Comparison of ENCODE assay signal across 21 cellular contexts in the genomic region with DNA sequence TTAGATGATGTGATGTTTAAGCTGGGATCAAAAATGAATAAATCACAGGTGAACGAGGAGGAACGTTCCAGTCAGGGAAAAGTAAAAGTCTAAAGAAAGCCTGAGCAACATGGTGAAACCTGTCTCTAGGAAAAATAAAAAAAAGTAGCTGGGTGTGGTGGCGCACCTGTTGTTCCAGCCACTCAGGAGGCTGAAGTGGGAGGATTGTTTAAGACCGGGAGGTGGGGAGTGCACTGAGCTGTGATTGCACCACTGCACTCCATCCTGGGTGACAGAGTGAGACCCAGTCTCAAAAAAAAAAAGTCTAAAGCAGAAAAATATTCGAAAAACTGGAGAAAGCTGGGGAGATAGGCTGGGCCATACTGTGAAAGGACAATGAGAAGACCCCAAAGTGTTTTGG. TPM values are rescaled to one million over a fixed set of nuclear protein-coding genes. Genes with fewer than 3 reads are reported as not detected.
A peak's percentile ranks its signal among the peaks of the same experiment; 100 is the strongest.
DNase-seq lines count a peak whose midpoint lies in the region; ATAC-seq and TF ChIP-seq lines count a peak whose summit lies in the region.
"Had no signal": no experiment of that assay in that cellular context is flagged by ENCODE, and none has a peak within 500 bp of the region (broad histone marks: within the 10 kb centered on the region; RNA-seq: fewer than 3 reads in every experiment).

No MANE protein-coding gene starts in this region.

- peaks cover 7 to 46% (median 25%) of the 10 kb centered on the region in 4 donors for H3K4me1 Mint-ChIP-seq in CD4-positive, CD25-positive, alpha-beta regulatory T cell
- H3K4me1 Mint-ChIP-seq: GM23338 had no signal

- H3K9me3 ChIP-seq in CD4-positive, CD25-positive, alpha-beta regulatory T cell (ENCODE audit: control insufficient read depth in 2 of 2, low read length in 2 of 2): no peaks in the 10 kb centered on the region
- H3K9me3 ChIP-seq in OCI-LY7 (ENCODE audit: low read length) (no peaks in the 10 kb centered on the region), lung (ENCODE audit: control insufficient read depth in 2 of 2, insufficient read depth in 1 of 2, low read length in 1 of 2) (no peaks in the 10 kb centered on the region), heart right ventricle (no peaks in the 10 kb centered on the region)
- H3K9me3 ChIP-seq: A549, BE2C had no signal

- WGBS in lung, 2 donors: 72 to 91% methylated on average over 5 of the region's 5 CpGs
- WGBS in heart right ventricle, 2 donors: 91 to 94% methylated on average over 5 of the region's 5 CpGs

- H4K20me1 ChIP-seq in OCI-LY7 (ENCODE audit: insufficient read depth, low read length): no peaks in the 10 kb centered on the region
- H4K20me1 ChIP-seq: BLaER1 treated with 17β-estradiol and CSF1 and Interleukin-3, amounts not matched to agents 10 nM and 100 nM had no signal

- peaks cover 0 to 3% (median 0%) of the 10 kb centered on the region in 7 donors for H3K9me3 Mint-ChIP-seq in CD4-positive, CD25-positive, alpha-beta regulatory T cell
- H3K9me3 Mint-ChIP-seq: CD4-positive, alpha-beta memory T cell; GM23338 had no signal

- peak overlapping the region in 1 of 4 donors; percentile 44 for H3K4me3 Mint-ChIP-seq in CD4-positive, CD25-positive, alpha-beta regulatory T cell
- H3K4me3 Mint-ChIP-seq: CD14-positive monocyte; CD4-positive, alpha-beta memory T cell; GM23338; H9 had no signal

- no peaks in the 10 kb centered on the region for H3K27me3 ChIP-seq in CD4-positive, CD25-positive, alpha-beta regulatory T cell (ENCODE audit: control insufficient read depth, insufficient read depth, low read length)
- H3K27me3 ChIP-seq in lung (ENCODE audit: control insufficient read depth, insufficient read depth) (no peaks in the 10 kb centered on the region), foreskin keratinocyte (no peaks in the 10 kb centered on the region), heart right ventricle (no peaks in the 10 kb centered on the region)
- H3K27me3 ChIP-seq: BE2C; BLaER1 treated with 17β-estradiol and CSF1 and Interleukin-3, amounts not matched to agents 10 nM and 100 nM had no signal

- H3K4me3 ChIP-seq in CD4-positive, CD25-positive, alpha-beta regulatory T cell (ENCODE audit: low read depth, low read length): no peak overlapping the region
- H3K4me3 ChIP-seq in OCI-LY7 (ENCODE audit: low read depth, low read length, poor library complexity, severe bottlenecking): no peak overlapping the region
- H3K4me3 ChIP-seq in lung: no peak overlapping the region
- H3K4me3 ChIP-seq in heart right ventricle: no peak overlapping the region
- H3K4me3 ChIP-seq: A549; BLaER1 treated with 17β-estradiol and CSF1 and Interleukin-3, amounts not matched to agents 10 nM and 100 nM; GM23338 had no signal

- ATAC-seq in CD4-positive, CD25-positive, alpha-beta regulatory T cell (ENCODE audit: low read depth in 2 of 2): no peak
- ATAC-seq in lung (ENCODE audit: insufficient read depth, low FRiP score): no peak
- ATAC-seq in foreskin keratinocyte: no peak
- no peak for ATAC-seq in GM21528 (IDR thresholded peaks at IDR 0.05; ENCODE audit: low FRiP score, unreplicated experiment)
- ATAC-seq in heart right ventricle: no peak
- ATAC-seq: A549, GM23338, HCT116 had no signal

- no peaks in the 10 kb centered on the region for H3K36me3 Mint-ChIP-seq in CD4-positive, CD25-positive, alpha-beta regulatory T cell
- H3K36me3 Mint-ChIP-seq: CD14-positive monocyte; CD4-positive, alpha-beta memory T cell had no signal

- H3K9me2 ChIP-seq in OCI-LY7 (ENCODE audit: insufficient read depth, low read length): no peaks in the 10 kb centered on the region

- peaks cover 24% of the 10 kb centered on the region for H3K4me1 ChIP-seq in CD4-positive, CD25-positive, alpha-beta regulatory T cell (ENCODE audit: control insufficient read depth, insufficient read depth, low read length, poor library complexity, severe bottlenecking)
- H3K4me1 ChIP-seq in OCI-LY7 (ENCODE audit: insufficient read depth, low read length, poor library complexity, severe bottlenecking): peaks cover 30% of the 10 kb centered on the region
- H3K4me1 ChIP-seq in lung (ENCODE audit: control insufficient read depth in 2 of 2, insufficient read depth in 2 of 2, low read length in 2 of 2): peaks cover 0 to 5% of the 10 kb centered on the region in 2 donors
- H3K4me1 ChIP-seq in foreskin keratinocyte: no peaks in the 10 kb centered on the region
- peaks cover 0 to 19% (median 11%) of the 10 kb centered on the region in 9 donors for H3K4me1 ChIP-seq in heart right ventricle
- H3K4me1 ChIP-seq: A549, BE2C had no signal

- no TSS peak for BruUV-seq in OCI-LY7 (replicated peaks; lab: Mats Ljungman, UMichigan)

- peaks cover 4% of the 10 kb centered on the region for H3K27me3 Mint-ChIP-seq in CD4-positive, CD25-positive, alpha-beta regulatory T cell

- H3K79me2 ChIP-seq in OCI-LY7 (ENCODE audit: insufficient read depth, low read depth, low read length): no peaks in the 10 kb centered on the region

- intact Hi-C loops in OCI-LY7 (cut with micrococcal nuclease; ENCODE audit: unreplicated experiment): no loop called here
- intact Hi-C loops in heart right ventricle (cut with DNase I): no loop called here

- no peak overlapping the region for H3K27ac ChIP-seq in CD4-positive, CD25-positive, alpha-beta regulatory T cell (ENCODE audit: insufficient read depth, low read length, poor library complexity, severe bottlenecking)
- H3K27ac ChIP-seq in OCI-LY7 (ENCODE audit: low read depth, low read length, poor library complexity, severe bottlenecking): no peak overlapping the region
- no peak overlapping the region for H3K27ac ChIP-seq in lung (ENCODE audit: low read depth in 1 of 2, low read length in 1 of 2)
- H3K27ac ChIP-seq in foreskin keratinocyte: no peak overlapping the region
- no peak overlapping the region for H3K27ac ChIP-seq in heart right ventricle
- H3K27ac ChIP-seq: A549; BLaER1 treated with 17β-estradiol and CSF1 and Interleukin-3, amounts not matched to agents 10 nM and 100 nM had no signal

- H2AFZ ChIP-seq in OCI-LY7 (ENCODE audit: low read length): 0 out of 2 replicates have a peak overlapping the region, but pooled peaks have one; percentile 9
- H2AFZ ChIP-seq: GM23338 had no signal

- POLR2A ChIA-PET in OCI-LY7 (lab: Charles Lee): interaction anchor here (0.7 to 1.0 kb wide), 3 partner anchors 12 to 573 kb away, joined by 3 to 5 read pairs (median 3); no protein-coding TSS in a partner anchor

- no peak overlapping the region for H3K4me2 ChIP-seq in OCI-LY7 (ENCODE audit: low read length)
- H3K4me2 ChIP-seq: A549; BLaER1 treated with 17β-estradiol and CSF1 and Interleukin-3, amounts not matched to agents 10 nM and 100 nM; GM23338 had no signal

- CTCF ChIA-PET in OCI-LY7 (lab: Charles Lee; ENCODE audit: unreplicated experiment): no interaction called here

- no peak for DNase-seq in CD4-positive, CD25-positive, alpha-beta regulatory T cell
- DNase-seq in OCI-LY7 (ENCODE audit: low spot score): no peak
- peak; percentile 7 for DNase-seq in islet precursor cell
- peak; percentile 1 for DNase-seq in lung (ENCODE audit: low spot score)
- DNase-seq in foreskin keratinocyte: no peak
- DNase-seq in heart right ventricle: no peak
- DNase-seq: 8988T; ACHN; AML-193; BE2C; CD4-positive, alpha-beta memory T cell; COR-L47; DMS153; DND-41; H9 had no signal

- peak overlapping the region in 2 of 3 donors; percentile 66 to 70 for H3K27ac Mint-ChIP-seq in CD4-positive, CD25-positive, alpha-beta regulatory T cell
- H3K27ac Mint-ChIP-seq: CD4-positive, alpha-beta memory T cell; GM23338; H9 had no signal

- no peaks in the 10 kb centered on the region for H3K36me3 ChIP-seq in CD4-positive, CD25-positive, alpha-beta regulatory T cell (ENCODE audit: control insufficient read depth, insufficient read depth, low read length)
- H3K36me3 ChIP-seq in OCI-LY7 (ENCODE audit: insufficient read depth, low read length) (no peaks in the 10 kb centered on the region), lung (ENCODE audit: control insufficient read depth in 2 of 2, insufficient read depth in 2 of 2, low read length in 2 of 2) (no peaks in the 10 kb centered on the region), heart right ventricle (no peaks in the 10 kb centered on the region)
- H3K36me3 ChIP-seq: BE2C; BLaER1 treated with 17β-estradiol and CSF1 and Interleukin-3, amounts not matched to agents 10 nM and 100 nM had no signal

- TF ChIP-seq CTCF in OCI-LY7 (conservative IDR thresholded peaks at IDR 0.05; ENCODE audit: low read length) (no peak), lung (IDR thresholded peaks at IDR 0.05; ENCODE audit: control extremely low read depth, extremely low read depth) (no peak), foreskin keratinocyte (conservative IDR thresholded peaks at IDR 0.05) (no peak), heart right ventricle (IDR thresholded peaks at IDR 0.05) (no peak)

RNA-seq across cellular contexts. Expression of a gene that starts 39.2 kb away (rescaled TPM):
- total RNA-seq in CD4-positive, CD25-positive, alpha-beta regulatory T cell: 10.4 TPM
- 10 to 100 TPM; 18.6 to 26.7 (median 24.6) TPM for polyA plus RNA-seq in CD4-positive, CD25-positive, alpha-beta regulatory T cell
- not detected in 2 replicates for total RNA-seq in OCI-LY7 (2014; rRNA removed; shearing (Covaris generic))
- total RNA-seq in OCI-LY7 (2022) (not detected in 2 replicates), lung (10 to 100 TPM; 29.9 to 35.6 TPM), foreskin keratinocyte (18.1 and 24.8 TPM in 2 replicates), heart right ventricle (10 to 100 TPM in 9 of 10 donors, 1 to 10 TPM in 1; 8.6 to 35.1 (median 18.3) TPM)
- polyA plus RNA-seq in lung (10 to 100 TPM; 26.9 to 45.1 TPM), foreskin keratinocyte (15.1 and 15.2 TPM in 2 replicates), heart right ventricle (10 to 100 TPM; 14.9 to 19.5 TPM)

Comparison
In these comparisons a context has a peak if more than half of its experiments do, and no peak if none do; other contexts are left out.
1. DNase-seq: peak in islet precursor cell (single experiment) and lung (single experiment); none in CD4-positive, CD25-positive, alpha-beta regulatory T cell (0 of 3), OCI-LY7 (single experiment), foreskin keratinocyte (0 of 2) and heart right ventricle (0 of 2).
2. RNA of a gene that starts 39.2 kb away (total RNA-seq): 29.9 to 35.6 TPM in lung, 8.6 to 35.1 TPM in heart right ventricle, 18.1 to 24.8 TPM in foreskin keratinocyte and 10.4 TPM in CD4-positive, CD25-positive, alpha-beta regulatory T cell (single experiment); not detected in OCI-LY7; every median in the first group is over 4 times any median in the second.